In genomic region chr7:140625908-140626868, GRCh38 we compare ENCODE assay signal across 8 cellular contexts. TPM values are rescaled to one million over a fixed set of nuclear protein-coding genes. Genes with fewer than 3 reads are reported as not detected.
DNase-seq lines count a peak whose midpoint lies in the region; ATAC-seq, FAIRE-seq and TF ChIP-seq lines count a peak whose summit lies in the region.

No MANE protein-coding gene starts in this region.

- no peak for ATAC-seq in HG03108 (IDR thresholded peaks at IDR 0.05; ENCODE audit: unreplicated experiment)

- H3K4me3 ChIP-seq in bronchial epithelial cell (ENCODE audit: low read depth, low read length), result no peak overlapping the region

- FAIRE-seq in bronchial epithelial cell (lab: Jason Lieb, UNC), result no peak

- CTCF ChIA-PET in GM10248 (lab: Yijun Ruan, JAX), result no interaction called here

- DNase-seq in A172 (ENCODE audit: low spot score), result peak; percentile 94
- DNase-seq in M059J (ENCODE audit: low read depth), result peak; percentile 99
- peak; percentile 75 for DNase-seq in bronchial epithelial cell (ENCODE audit: low read depth)
- DNase-seq in kidney glomerular epithelial cell (lab: John Stamatoyannopoulos, UW), result peak; percentile 74
- DNase-seq in superior temporal gyrus (ENCODE audit: extremely low spot score), result peak; percentile 46
- no peak for DNase-seq in GM10248 (ENCODE audit: extremely low spot score)
- no peak for DNase-seq in NCI-H1930 (lab: John Stamatoyannopoulos, UW)

- H3K27me3 ChIP-seq in bronchial epithelial cell (ENCODE audit: control insufficient read depth, insufficient read depth, low read length), result no peaks in the 10 kb centered on the region

- POLR2A ChIA-PET in GM10248 (lab: Yijun Ruan, JAX), result no interaction called here

- H3K36me3 ChIP-seq in bronchial epithelial cell (ENCODE audit: control insufficient read depth, insufficient read depth, low read length), result no peaks in the 10 kb centered on the region

- no peak for TF ChIP-seq CTCF in bronchial epithelial cell (IDR thresholded peaks at IDR 0.05; ENCODE audit: insufficient read depth, low read length, severe bottlenecking)
- TF ChIP-seq CTCF in GM10248 (IDR thresholded peaks at IDR 0.05; ENCODE audit: control extremely low read depth, extremely low read depth, low read depth, missing control alignments), result no peak

RNA-seq across cellular contexts. Expression of gene DENND2A, which starts 14.4 kb away (rescaled TPM):
- total RNA-seq in A172 (2014; rRNA removed; shearing (Covaris generic)), result 3.3 and 5.8 TPM in 2 replicates
- total RNA-seq in M059J (2014; rRNA removed; shearing (Covaris generic)), result 11.5 and 19.9 TPM in 2 replicates
- total RNA-seq in bronchial epithelial cell, result 0.26 TPM in 1 of 2 replicates, not detected in the other

RNA-seq across cellular contexts. Expression of gene ADCK2, which starts 46.6 kb away (rescaled TPM):
- 34.8 and 42.4 TPM in 2 replicates for total RNA-seq in A172 (2014; rRNA removed; shearing (Covaris generic))
- 14.2 and 22.0 TPM in 2 replicates for total RNA-seq in M059J (2014; rRNA removed; shearing (Covaris generic))
- total RNA-seq in bronchial epithelial cell, result 74.2 and 100 TPM in 2 replicates

Comparison
In these comparisons a context has a peak if more than half of its experiments do, and no peak if none do; other contexts are left out.
1. DNase-seq: peak in A172 (single experiment), M059J (single experiment), bronchial epithelial cell (single experiment), kidney glomerular epithelial cell (single experiment) and superior temporal gyrus (single experiment); none in GM10248 (single experiment) and NCI-H1930 (0 of 2).